Comparison of ENCODE assay signal across 1 cellular context in genomic region chr16:86946981-86947380, GRCh38.
TF ChIP-seq lines count a peak whose summit lies in the region.

No MANE protein-coding gene starts in this region.

TF ChIP-seq in HCT116, 20 proteins besides CTCF, POLR2A, EP300 and RAD21 (continued from another document):
- no peak for TF ChIP-seq ZBTB33 (IDR thresholded peaks at IDR 0.05; ENCODE audit: extremely low read depth, insufficient replicate concordance, low read length)
- no peak for TF ChIP-seq YY1 (IDR thresholded peaks at IDR 0.05; ENCODE audit: extremely low read depth, insufficient replicate concordance, low read depth, low read length)
- no peak for TF ChIP-seq TCF7L2 (IDR thresholded peaks at IDR 0.05; ENCODE audit: borderline replicate concordance, extremely low read depth, insufficient read depth, insufficient read length)
- no peak for TF ChIP-seq ATF3 (IDR thresholded peaks at IDR 0.05)
- TF ChIP-seq ZFX (IDR thresholded peaks at IDR 0.05), result no peak
- no peak for TF ChIP-seq EZH2phosphoT487 (IDR thresholded peaks at IDR 0.05; ENCODE audit: borderline replicate concordance)
